In genomic region chr16:59400830-59401229, GRCh38 we compare ENCODE assay signal across 23 cellular contexts.
DNase-seq lines count a peak whose midpoint lies in the region; ATAC-seq, FAIRE-seq and TF ChIP-seq lines count a peak whose summit lies in the region.
"Had no signal": no experiment of that assay in that cellular context is flagged by ENCODE, and none has a peak within 500 bp of the region (broad histone marks: within the 10 kb centered on the region; RNA-seq: fewer than 3 reads in every experiment).

No MANE protein-coding gene starts in this region.

- H3K4me1 ChIP-seq in astrocyte (ENCODE audit: insufficient read depth, low read length) = no peaks in the 10 kb centered on the region
- H3K4me1 ChIP-seq: BLaER1 treated with 17β-estradiol and CSF1 and Interleukin-3, amounts not matched to agents 10 nM and 100 nM; Caco-2 had no signal

- no peaks in the 10 kb centered on the region for H3K36me3 Mint-ChIP-seq in astrocyte (ENCODE audit: low read depth, unreplicated experiment)
- no peaks in the 10 kb centered on the region for H3K36me3 Mint-ChIP-seq in activated CD8-positive, alpha-beta T cell treated with anti-CD3 and anti-CD28 coated beads for 36 hours (ENCODE audit: low read depth)
- H3K36me3 Mint-ChIP-seq: CD8-positive, alpha-beta T cell had no signal

- no peak for FAIRE-seq in astrocyte (lab: Jason Lieb, UNC)
- FAIRE-seq: A204.1, D721Med, GM12878, GM12892, GM18507, GM19239 had no signal

- no peak overlapping the region for H3K4me3 ChIP-seq in astrocyte (ENCODE audit: insufficient read depth, low read depth, low read length)
- H3K4me3 ChIP-seq: BLaER1 treated with 17β-estradiol and CSF1 and Interleukin-3, amounts not matched to agents 10 nM and 100 nM; GM12878 had no signal

- DNase-seq in EL (peak; percentile 11), astrocyte (ENCODE audit: low read depth) (peak; percentile 11), iris pigment epithelial cell (ENCODE audit: low read depth) (peak; percentile 5), NCI-H146 treated with DMSO at 0.1 percent for 48 hours (lab: John Stamatoyannopoulos, UW; ENCODE audit: unreplicated experiment) (no peak)
- no peak for DNase-seq in activated CD8-positive, alpha-beta T cell treated with anti-CD3 and anti-CD28 coated beads for 36 hours
- DNase-seq: 8988T; AML-193; Caco-2; Calu3; CD4-positive, alpha-beta T cell; CD8-positive, alpha-beta T cell; DMS79 treated with DMSO at 0.1 percent for 48 hours; GDM1 had no signal

- TF ChIP-seq CTCF in astrocyte (IDR thresholded peaks at IDR 0.05; ENCODE audit: insufficient read depth, low read depth, low read length) = no peak
- TF ChIP-seq CTCF in activated CD8-positive, alpha-beta T cell treated with anti-CD3 and anti-CD28 coated beads for 36 hours (IDR thresholded peaks at IDR 0.05) = no peak

- H3K27ac Mint-ChIP-seq in astrocyte (ENCODE audit: unreplicated experiment) = no peak overlapping the region
- H3K27ac Mint-ChIP-seq in activated CD8-positive, alpha-beta T cell treated with anti-CD3 and anti-CD28 coated beads for 36 hours = no peak overlapping the region
- H3K27ac Mint-ChIP-seq: B cell; CD4-positive, alpha-beta T cell; CD8-positive, alpha-beta T cell had no signal

- no peaks in the 10 kb centered on the region for H4K20me1 ChIP-seq in astrocyte (ENCODE audit: insufficient read depth, low read length)
- H4K20me1 ChIP-seq: BLaER1 treated with 17β-estradiol and CSF1 and Interleukin-3, amounts not matched to agents 10 nM and 100 nM had no signal

- peaks cover 2% of the 10 kb centered on the region for H3K9me3 Mint-ChIP-seq in astrocyte (ENCODE audit: unreplicated experiment)
- no peaks in the 10 kb centered on the region for H3K9me3 Mint-ChIP-seq in activated CD8-positive, alpha-beta T cell treated with anti-CD3 and anti-CD28 coated beads for 36 hours
- H3K9me3 Mint-ChIP-seq: CD4-positive, alpha-beta T cell; CD8-positive, alpha-beta T cell had no signal

- H2AFZ ChIP-seq in astrocyte (ENCODE audit: low read depth, low read length) = no peak overlapping the region

- no peaks in the 10 kb centered on the region for H3K79me2 ChIP-seq in astrocyte (ENCODE audit: insufficient read depth, low read length)

- H3K36me3 ChIP-seq in astrocyte (ENCODE audit: insufficient read depth, low read length) = no peaks in the 10 kb centered on the region
- H3K36me3 ChIP-seq: BLaER1 treated with 17β-estradiol and CSF1 and Interleukin-3, amounts not matched to agents 10 nM and 100 nM had no signal

- intact Hi-C loops in activated CD8-positive, alpha-beta T cell treated with anti-CD3 and anti-CD28 coated beads for 36 hours (cut with micrococcal nuclease) = no loop called here

- peaks cover 5% of the 10 kb centered on the region for H3K27me3 Mint-ChIP-seq in astrocyte (ENCODE audit: low read depth, unreplicated experiment)
- H3K27me3 Mint-ChIP-seq in activated CD8-positive, alpha-beta T cell treated with anti-CD3 and anti-CD28 coated beads for 36 hours = no peaks in the 10 kb centered on the region
- H3K27me3 Mint-ChIP-seq: B cell; CD4-positive, alpha-beta T cell had no signal

- ATAC-seq in GM18873 (IDR thresholded peaks at IDR 0.05; ENCODE audit: low FRiP score, unreplicated experiment) = no peak
- no peak for ATAC-seq in activated CD8-positive, alpha-beta T cell treated with anti-CD3 and anti-CD28 coated beads for 36 hours
- ATAC-seq: CD8-positive, alpha-beta T cell; GM12878 had no signal

- no peak overlapping the region for H3K4me2 ChIP-seq in astrocyte (ENCODE audit: low read length)
- H3K4me2 ChIP-seq: BLaER1 treated with 17β-estradiol and CSF1 and Interleukin-3, amounts not matched to agents 10 nM and 100 nM had no signal

- no peak overlapping the region for H3K27ac ChIP-seq in astrocyte (ENCODE audit: low read depth, low read length)
- H3K27ac ChIP-seq: BLaER1 treated with 17β-estradiol and CSF1 and Interleukin-3, amounts not matched to agents 10 nM and 100 nM; C4-2B had no signal

- CTCF ChIA-PET in activated CD8-positive, alpha-beta T cell treated with anti-CD3 and anti-CD28 coated beads for 36 hours (lab: Charles Lee) = no interaction called here

- H3K4me3 Mint-ChIP-seq in astrocyte (ENCODE audit: unreplicated experiment) = no peak overlapping the region
- no peak overlapping the region for H3K4me3 Mint-ChIP-seq in activated CD8-positive, alpha-beta T cell treated with anti-CD3 and anti-CD28 coated beads for 36 hours
- H3K4me3 Mint-ChIP-seq: B cell; CD4-positive, alpha-beta T cell; CD8-positive, alpha-beta T cell had no signal

- no peaks in the 10 kb centered on the region for H3K9me3 ChIP-seq in astrocyte (ENCODE audit: insufficient read depth, low read depth, low read length)
- H3K9me3 ChIP-seq: BLaER1 treated with 17β-estradiol and CSF1 and Interleukin-3, amounts not matched to agents 10 nM and 100 nM; Caco-2 had no signal

- POLR2A ChIA-PET in activated CD8-positive, alpha-beta T cell treated with anti-CD3 and anti-CD28 coated beads for 36 hours (lab: Charles Lee) = no interaction called here

- peaks cover 2% of the 10 kb centered on the region for H3K27me3 ChIP-seq in astrocyte (ENCODE audit: insufficient read depth, low read length)
- H3K27me3 ChIP-seq: BLaER1 treated with 17β-estradiol and CSF1 and Interleukin-3, amounts not matched to agents 10 nM and 100 nM had no signal

- H3K4me1 Mint-ChIP-seq in astrocyte (ENCODE audit: low read depth, unreplicated experiment) = no peaks in the 10 kb centered on the region
- H3K4me1 Mint-ChIP-seq in activated CD8-positive, alpha-beta T cell treated with anti-CD3 and anti-CD28 coated beads for 36 hours (ENCODE audit: low read depth) = no peaks in the 10 kb centered on the region
- H3K4me1 Mint-ChIP-seq: B cell had no signal

- no peak overlapping the region for H3K9ac ChIP-seq in astrocyte (ENCODE audit: low read length)
- H3K9ac ChIP-seq: BLaER1 treated with 17β-estradiol and CSF1 and Interleukin-3, amounts not matched to agents 10 nM and 100 nM had no signal

Comparison
In these comparisons a context has a peak if more than half of its experiments do, and no peak if none do; other contexts are left out.
1. DNase-seq: peak in EL (single experiment), astrocyte (single experiment) and iris pigment epithelial cell (single experiment); none in NCI-H146 treated with DMSO at 0.1 percent for 48 hours (single experiment) and activated CD8-positive, alpha-beta T cell treated with anti-CD3 and anti-CD28 coated beads for 36 hours (single experiment).